31 cellular contexts compared by ENCODE assay signal in genomic region chr5:130243641-130244040, GRCh38.
DNase-seq lines count a peak whose midpoint lies in the region; ATAC-seq and TF ChIP-seq lines count a peak whose summit lies in the region.
"Had no signal": no experiment of that assay in that cellular context is flagged by ENCODE, and none has a peak within 500 bp of the region (broad histone marks: within the 10 kb centered on the region; RNA-seq: fewer than 3 reads in every experiment).

No MANE protein-coding gene starts in this region.

- no peak overlapping the region for H3K4me3 Mint-ChIP-seq in activated CD8-positive, alpha-beta T cell treated with anti-CD3 and anti-CD28 coated beads for 36 hours
- H3K4me3 Mint-ChIP-seq: CD4-positive, alpha-beta T cell; T-cell had no signal

- peak; percentile 5 for DNase-seq in H7
- peak; percentile 8 for DNase-seq in WERI-Rb-1
- peak; percentile 5 for DNase-seq in iPS DF 19.7 (ENCODE audit: low read depth, low spot score)
- DNase-seq in mesendoderm, result peak; percentile 48
- no peak for DNase-seq in tibial artery
- no peak for DNase-seq in activated CD8-positive, alpha-beta T cell treated with anti-CD3 and anti-CD28 coated beads for 36 hours
- DNase-seq in NCI-H345 (lab: John Stamatoyannopoulos, UW), result no peak
- no peak for DNase-seq in nucleus accumbens (lab: John Stamatoyannopoulos, UW)
- DNase-seq: AML-193; CD4-positive, alpha-beta T cell; DMS 273 treated with DMSO at 0.1 percent for 48 hours; DMS79; EL; HCEC 1CT; Karpas-422; NCI-H1092 treated with DMSO at 0.1 percent for 48 hours; NCI-H1436; NCI-H187; NCI-H2081 treated with DMSO at 0.1 percent for 48 hours; NCI-H2171; NCI-H226; NCI-H510A treated with DMSO at 0.1 percent for 48 hours; NCI-H774; NK-92 treated with Interleukin-12 subunit alpha and Interleukin-12 subunit beta, amount 100 ng/mL, for 24 hours; PC-9; T-cell had no signal

- no peaks in the 10 kb centered on the region for H3K79me1 ChIP-seq in mesendoderm (ENCODE audit: low read length)

- ATAC-seq in activated CD8-positive, alpha-beta T cell treated with anti-CD3 and anti-CD28 coated beads for 36 hours, result no peak
- ATAC-seq: A549, Right ventricle myocardium inferior, T-cell had no signal

- intact Hi-C loops in tibial artery (cut with DNase I; ENCODE audit: low total_unique reads), result no loop called here
- intact Hi-C loops in activated CD8-positive, alpha-beta T cell treated with anti-CD3 and anti-CD28 coated beads for 36 hours (cut with micrococcal nuclease), result no loop called here

- no peak overlapping the region for H3K4me2 ChIP-seq in mesendoderm (ENCODE audit: low read length)
- H3K4me2 ChIP-seq: A549; BLaER1 treated with 17β-estradiol and CSF1 and Interleukin-3, amounts not matched to agents 10 nM and 100 nM; PC-9 had no signal

- no peak overlapping the region for H2BK120ac ChIP-seq in mesendoderm (ENCODE audit: low read depth, low read length)

- TF ChIP-seq CTCF in WERI-Rb-1 (IDR thresholded peaks at IDR 0.05; ENCODE audit: low read depth, low read length) (no peak), tibial artery (IDR thresholded peaks at IDR 0.05) (no peak)
- TF ChIP-seq CTCF in activated CD8-positive, alpha-beta T cell treated with anti-CD3 and anti-CD28 coated beads for 36 hours (IDR thresholded peaks at IDR 0.05), result no peak

- H3K4me1 ChIP-seq in mesendoderm (ENCODE audit: control insufficient read depth, low read depth, low read length) (no peaks in the 10 kb centered on the region), tibial artery (no peaks in the 10 kb centered on the region)
- H3K4me1 ChIP-seq: A549; BLaER1 treated with 17β-estradiol and CSF1 and Interleukin-3, amounts not matched to agents 10 nM and 100 nM; Caco-2; SJSA1 had no signal

- H2BK15ac ChIP-seq in mesendoderm (replicated peaks; ENCODE audit: low read depth), result no peak overlapping the region

- no peaks in the 10 kb centered on the region for H3K36me3 Mint-ChIP-seq in activated CD8-positive, alpha-beta T cell treated with anti-CD3 and anti-CD28 coated beads for 36 hours (ENCODE audit: low read depth)
- H3K36me3 Mint-ChIP-seq: T-cell had no signal

- H4K5ac ChIP-seq in mesendoderm (ENCODE audit: low read length), result no peak overlapping the region

- H3K27ac ChIP-seq in WERI-Rb-1, result no peak overlapping the region
- H3K27ac ChIP-seq in mesendoderm (ENCODE audit: low read depth, low read length), result no peak overlapping the region
- no peak overlapping the region for H3K27ac ChIP-seq in tibial artery
- H3K27ac ChIP-seq: A549; BLaER1 treated with 17β-estradiol and CSF1 and Interleukin-3, amounts not matched to agents 10 nM and 100 nM; PC-9; SJSA1 had no signal

- H3K4me1 Mint-ChIP-seq in activated CD8-positive, alpha-beta T cell treated with anti-CD3 and anti-CD28 coated beads for 36 hours (ENCODE audit: low read depth), result no peaks in the 10 kb centered on the region
- H3K4me1 Mint-ChIP-seq: T-cell had no signal

- POLR2A ChIA-PET in activated CD8-positive, alpha-beta T cell treated with anti-CD3 and anti-CD28 coated beads for 36 hours (lab: Charles Lee), result no interaction called here

- H3K23ac ChIP-seq in mesendoderm (ENCODE audit: low read length), result no peak overlapping the region

- no peaks in the 10 kb centered on the region for H3K27me3 Mint-ChIP-seq in activated CD8-positive, alpha-beta T cell treated with anti-CD3 and anti-CD28 coated beads for 36 hours
- H3K27me3 Mint-ChIP-seq: T-cell had no signal

- H3K4me3 ChIP-seq in H7 (ENCODE audit: insufficient read depth, low read depth, low read length) (no peak overlapping the region), WERI-Rb-1 (ENCODE audit: low read depth, low read length) (no peak overlapping the region), mesendoderm (ENCODE audit: low read length) (no peak overlapping the region), tibial artery (no peak overlapping the region)
- H3K4me3 ChIP-seq: A549; BLaER1 treated with 17β-estradiol and CSF1 and Interleukin-3, amounts not matched to agents 10 nM and 100 nM; PC-9; SJSA1 had no signal

- WGBS in mesendoderm (ENCODE audit: extremely low coverage, insufficient coverage, low lambda C conversion rate), result no CpG with 5 or more reads among the region's 4 CpGs

- H3K36me3 ChIP-seq in H7 (replicated peaks; ENCODE audit: control insufficient read depth, insufficient read depth, low read length), result no peaks in the 10 kb centered on the region
- H3K36me3 ChIP-seq in WERI-Rb-1, result no peaks in the 10 kb centered on the region
- H3K36me3 ChIP-seq in mesendoderm (ENCODE audit: control insufficient read depth, insufficient read depth, low read length), result no peaks in the 10 kb centered on the region
- H3K36me3 ChIP-seq in tibial artery, result no peaks in the 10 kb centered on the region
- H3K36me3 ChIP-seq: BLaER1 treated with 17β-estradiol and CSF1 and Interleukin-3, amounts not matched to agents 10 nM and 100 nM; SJSA1 had no signal

- no peak overlapping the region for H3K9ac ChIP-seq in mesendoderm (ENCODE audit: low read length)
- H3K9ac ChIP-seq: BLaER1 treated with 17β-estradiol and CSF1 and Interleukin-3, amounts not matched to agents 10 nM and 100 nM had no signal

- no peak overlapping the region for H2AK5ac ChIP-seq in mesendoderm (ENCODE audit: low read length)

- H3K27me3 ChIP-seq in H7 (ENCODE audit: control insufficient read depth, insufficient read depth, low read length) (no peaks in the 10 kb centered on the region), WERI-Rb-1 (ENCODE audit: insufficient read depth, low read depth, severe bottlenecking) (no peaks in the 10 kb centered on the region), mesendoderm (ENCODE audit: insufficient read depth, low read length, poor library complexity) (no peaks in the 10 kb centered on the region), tibial artery (no peaks in the 10 kb centered on the region)
- H3K27me3 ChIP-seq: BLaER1 treated with 17β-estradiol and CSF1 and Interleukin-3, amounts not matched to agents 10 nM and 100 nM; SJSA1 had no signal

- no peak overlapping the region for H2BK5ac ChIP-seq in mesendoderm (ENCODE audit: low read length)

- H3K18ac ChIP-seq in mesendoderm (ENCODE audit: low read length), result no peak overlapping the region

- H3K4ac ChIP-seq in mesendoderm (ENCODE audit: low read depth, low read length), result no peak overlapping the region

- no peaks in the 10 kb centered on the region for H3K79me2 ChIP-seq in mesendoderm (ENCODE audit: control insufficient read depth, insufficient read depth, low read length)

- H3K56ac ChIP-seq in mesendoderm (ENCODE audit: low read length), result no peak overlapping the region

- no peaks in the 10 kb centered on the region for H3K9me3 Mint-ChIP-seq in activated CD8-positive, alpha-beta T cell treated with anti-CD3 and anti-CD28 coated beads for 36 hours
- H3K9me3 Mint-ChIP-seq: CD4-positive, alpha-beta T cell had no signal

- CTCF ChIA-PET in activated CD8-positive, alpha-beta T cell treated with anti-CD3 and anti-CD28 coated beads for 36 hours (lab: Charles Lee), result no interaction called here

- H3K9me3 ChIP-seq in WERI-Rb-1 (ENCODE audit: severe bottlenecking) (no peaks in the 10 kb centered on the region), tibial artery (no peaks in the 10 kb centered on the region)
- H3K9me3 ChIP-seq: A549; BLaER1 treated with 17β-estradiol and CSF1 and Interleukin-3, amounts not matched to agents 10 nM and 100 nM; Caco-2; SJSA1 had no signal

- no peak overlapping the region for H4K8ac ChIP-seq in mesendoderm (ENCODE audit: low read depth, low read length)

- H3K27ac Mint-ChIP-seq in activated CD8-positive, alpha-beta T cell treated with anti-CD3 and anti-CD28 coated beads for 36 hours, result no peak overlapping the region
- H3K27ac Mint-ChIP-seq: CD4-positive, alpha-beta T cell; T-cell had no signal

Comparison
In these comparisons a context has a peak if more than half of its experiments do, and no peak if none do; other contexts are left out.
1. DNase-seq: peak in H7 (single experiment), WERI-Rb-1 (single experiment), iPS DF 19.7 (single experiment) and mesendoderm (single experiment); none in tibial artery (0 of 2), activated CD8-positive, alpha-beta T cell treated with anti-CD3 and anti-CD28 coated beads for 36 hours (single experiment), NCI-H345 (single experiment) and nucleus accumbens (0 of 56).